ENCODE assay signal across 14 cellular contexts in genomic region chr9:127700140-127700539, GRCh38. TPM values are rescaled to one million over a fixed set of nuclear protein-coding genes. Genes with fewer than 3 reads are reported as not detected.
DNase-seq lines count a peak whose midpoint lies in the region; ATAC-seq and TF ChIP-seq lines count a peak whose summit lies in the region.
"Had no signal": no experiment of that assay in that cellular context is flagged by ENCODE, and none has a peak within 500 bp of the region (broad histone marks: within the 10 kb centered on the region; RNA-seq: fewer than 3 reads in every experiment).

No MANE protein-coding gene starts in this region.

- DNase-seq in stimulated activated naive CD8-positive, alpha-beta T cell treated with anti-CD3 and anti-CD28 coated beads, Interleukin-15, Interleukin-2, amounts not matched to agents 100 U/mL and 50 U/mL, for 24 hours, result no peak
- no peak for DNase-seq in esophagus muscularis mucosa (ENCODE audit: extremely low spot score)
- no peak for DNase-seq in progenitor cell of endocrine pancreas (ENCODE audit: low spot score, unreplicated experiment)
- DNase-seq in islet precursor cell, result no peak
- no peak for DNase-seq in NCI-H2029 (lab: John Stamatoyannopoulos, UW)
- DNase-seq in SIG-M5 (lab: John Stamatoyannopoulos, UW), result no peak
- DNase-seq: activated T-cell treated with anti-CD3 and anti-CD28 coated beads for 4 hours; left cardiac atrium; MG63; stimulated activated CD4-positive, alpha-beta T cell treated with anti-CD3 and anti-CD28 coated beads, Interleukin-12 subunit alpha, Interleukin-12 subunit beta, amount 100 ng/mL, for 4 hours had no signal

- peak overlapping the region; percentile 26 for H3K27ac Mint-ChIP-seq in stimulated activated naive CD8-positive, alpha-beta T cell treated with anti-CD3 and anti-CD28 coated beads, Interleukin-15, Interleukin-2, amounts not matched to agents 100 ng/mL and 50 ng/mL, for 24 hours
- peak overlapping the region; percentile 91 for H3K27ac Mint-ChIP-seq in progenitor cell of endocrine pancreas

- WGBS in esophagus muscularis mucosa, result 97% methylated on average over 2 of the region's 2 CpGs

- H3K27me3 Mint-ChIP-seq in stimulated activated naive CD8-positive, alpha-beta T cell treated with anti-CD3 and anti-CD28 coated beads, Interleukin-15, Interleukin-2, amounts not matched to agents 100 ng/mL and 50 ng/mL, for 24 hours, result no peaks in the 10 kb centered on the region
- peaks cover 3% of the 10 kb centered on the region for H3K27me3 Mint-ChIP-seq in progenitor cell of endocrine pancreas

- H3K9me3 ChIP-seq in esophagus muscularis mucosa, result no peaks in the 10 kb centered on the region
- H3K9me3 ChIP-seq: MG63, neutrophil, SJCRH30 had no signal

- peaks cover 15% of the 10 kb centered on the region for H3K4me1 Mint-ChIP-seq in stimulated activated naive CD8-positive, alpha-beta T cell treated with anti-CD3 and anti-CD28 coated beads, Interleukin-15, Interleukin-2, amounts not matched to agents 100 ng/mL and 50 ng/mL, for 24 hours (ENCODE audit: low read depth)
- peaks cover 11% of the 10 kb centered on the region for H3K4me1 Mint-ChIP-seq in progenitor cell of endocrine pancreas (ENCODE audit: low read depth)

- intact Hi-C loops in esophagus muscularis mucosa (cut with DNase I), result no loop called here

- no peak overlapping the region for H3K4me3 ChIP-seq in esophagus muscularis mucosa
- H3K4me3 ChIP-seq: MG63, SJCRH30 had no signal

- H3K27ac ChIP-seq in esophagus muscularis mucosa (replicated peaks in 1 of 4), result peak overlapping the region; percentile 79 to 88 (median 84)
- H3K27ac ChIP-seq: neutrophil, SJCRH30 had no signal

- no peaks in the 10 kb centered on the region for H3K36me3 ChIP-seq in esophagus muscularis mucosa
- H3K36me3 ChIP-seq: MG63, neutrophil, SJCRH30 had no signal

- peaks cover 0 to 15% (median 13%) of the 10 kb centered on the region in 4 donors for H3K4me1 ChIP-seq in esophagus muscularis mucosa

- TF ChIP-seq CTCF in esophagus muscularis mucosa (IDR thresholded peaks at IDR 0.05) (no peak), progenitor cell of endocrine pancreas (IDR thresholded peaks at IDR 0.05; ENCODE audit: unreplicated experiment) (no peak)

- ATAC-seq in stimulated activated naive CD8-positive, alpha-beta T cell treated with anti-CD3 and anti-CD28 coated beads, Interleukin-15, Interleukin-2, amounts not matched to agents 100 U/mL and 50 U/mL, for 24 hours, result no peak
- ATAC-seq in HG03175 (IDR thresholded peaks at IDR 0.05; ENCODE audit: unreplicated experiment), result no peak

- no peak overlapping the region for H3K4me3 Mint-ChIP-seq in stimulated activated naive CD8-positive, alpha-beta T cell treated with anti-CD3 and anti-CD28 coated beads, Interleukin-15, Interleukin-2, amounts not matched to agents 100 ng/mL and 50 ng/mL, for 24 hours
- no peak overlapping the region for H3K4me3 Mint-ChIP-seq in progenitor cell of endocrine pancreas (ENCODE audit: low read depth)

- no peaks in the 10 kb centered on the region for H3K9me3 Mint-ChIP-seq in stimulated activated naive CD8-positive, alpha-beta T cell treated with anti-CD3 and anti-CD28 coated beads, Interleukin-15, Interleukin-2, amounts not matched to agents 100 ng/mL and 50 ng/mL, for 24 hours
- H3K9me3 Mint-ChIP-seq in progenitor cell of endocrine pancreas (ENCODE audit: low read depth), result no peaks in the 10 kb centered on the region

- TF ChIP-seq POLR2A in esophagus muscularis mucosa (IDR thresholded peaks at IDR 0.05; ENCODE audit: low read depth), result no peak

- no peak for TF ChIP-seq EP300 in esophagus muscularis mucosa (IDR thresholded peaks at IDR 0.05)

- H3K27me3 ChIP-seq in esophagus muscularis mucosa, result peaks cover 0 to 6% (median 0%) of the 10 kb centered on the region in 4 donors
- H3K27me3 ChIP-seq: MG63, SJCRH30 had no signal

- no peaks in the 10 kb centered on the region for H3K36me3 Mint-ChIP-seq in stimulated activated naive CD8-positive, alpha-beta T cell treated with anti-CD3 and anti-CD28 coated beads, Interleukin-15, Interleukin-2, amounts not matched to agents 100 ng/mL and 50 ng/mL, for 24 hours (ENCODE audit: low read depth)
- no peaks in the 10 kb centered on the region for H3K36me3 Mint-ChIP-seq in progenitor cell of endocrine pancreas (ENCODE audit: insufficient read depth)

RNA-seq across cellular contexts. Expression of gene CFAP157, which starts 6.6 kb away (rescaled TPM):
- total RNA-seq in esophagus muscularis mucosa (under 1 TPM in 2 of 4 donors, not detected in 2; 0.26 to 0.42 TPM), progenitor cell of endocrine pancreas (1.2 and 1.3 TPM in 2 replicates)
- total RNA-seq: left cardiac atrium, SJCRH30 had no signal

RNA-seq across cellular contexts. Expression of gene PTRH1, which starts 15.3 kb away (rescaled TPM):
- 10 to 100 TPM; 16.8 to 23.5 (median 20.5) TPM for total RNA-seq in esophagus muscularis mucosa
- total RNA-seq in progenitor cell of endocrine pancreas, result 11.3 and 11.9 TPM in 2 replicates

RNA-seq across cellular contexts. Expression of gene TTC16, which starts 15.7 kb away (rescaled TPM):
- total RNA-seq in esophagus muscularis mucosa (under 1 TPM in 3 of 4 donors, not detected in 1; under 0.01 to 0.17 (median 0.11) TPM), progenitor cell of endocrine pancreas (0.07 TPM in 1 of 2 replicates, not detected in the other)
- total RNA-seq: SJCRH30 had no signal

RNA-seq across cellular contexts. Expression of gene TOR2A, which starts 35.0 kb away (rescaled TPM):
- 1 to 10 TPM; 5.4 to 9.2 (median 7.0) TPM for total RNA-seq in esophagus muscularis mucosa
- total RNA-seq in progenitor cell of endocrine pancreas, result 21.8 and 24.2 TPM in 2 replicates
